ENCODE assay signal across 17 cellular contexts in genomic region chr14:105471823-105472495, GRCh38. TPM values are rescaled to one million over a fixed set of nuclear protein-coding genes. Genes with fewer than 3 reads are reported as not detected.
DNase-seq lines count a peak whose midpoint lies in the region; ATAC-seq and TF ChIP-seq lines count a peak whose summit lies in the region.
"Had no signal": no experiment of that assay in that cellular context is flagged by ENCODE, and none has a peak within 500 bp of the region (broad histone marks: within the 10 kb centered on the region; RNA-seq: fewer than 3 reads in every experiment).

No MANE protein-coding gene starts in this region.

- TF ChIP-seq POLR2A in esophagus squamous epithelium (IDR thresholded peaks at IDR 0.05) (no peak), uterus (IDR thresholded peaks at IDR 0.05) (no peak)

- CTCF ChIA-PET in activated CD4-positive, alpha-beta T cell treated with anti-CD3 and anti-CD28 coated beads, Interleukin-2, amount 10 ng/mL, durations not matched to agents 7 days and 5 days (lab: Charles Lee): interaction anchor here (4.5 to 6.9 kb wide), 2 partner anchors 10 to 19 kb away, joined by 24 to 41 read pairs; partner anchors contain the start of gene TEDC1

- in situ Hi-C loops in HAP-1 (cut with MboI; ENCODE audit: low sequenced_read_pairs): no loop called here

- H3K27me3 Mint-ChIP-seq in activated CD4-positive, alpha-beta T cell treated with anti-CD3 and anti-CD28 coated beads, Interleukin-2, amount 10 ng/mL, durations not matched to agents 7 days and 5 days: peaks cover 12% of the 10 kb centered on the region
- H3K27me3 Mint-ChIP-seq: CD4-positive, alpha-beta T cell; progenitor cell of endocrine pancreas had no signal

- H3K9me3 ChIP-seq in esophagus squamous epithelium (no peaks in the 10 kb centered on the region), mesodermal cell (ENCODE audit: control insufficient read depth, low read length) (no peaks in the 10 kb centered on the region), uterus (no peaks in the 10 kb centered on the region), HAP-1 (no peaks in the 10 kb centered on the region)
- H3K9me3 ChIP-seq: colonic mucosa had no signal

- H3K27ac ChIP-seq in esophagus squamous epithelium (peak overlapping the region in 3 of 4 donors; percentile 19 to 95 (median 90)), mesodermal cell (ENCODE audit: low read depth, low read length, severe bottlenecking) (peak overlapping the region; percentile 72), uterus (peak overlapping the region; percentile 19 to 34)
- H3K27ac ChIP-seq: colonic mucosa had no signal

- no peak for TF ChIP-seq CTCF in esophagus squamous epithelium (IDR thresholded peaks at IDR 0.05)
- no peak for TF ChIP-seq CTCF in uterus (IDR thresholded peaks at IDR 0.05)

- no peak overlapping the region for H3K27ac Mint-ChIP-seq in activated CD4-positive, alpha-beta T cell treated with anti-CD3 and anti-CD28 coated beads, Interleukin-2, amount 10 ng/mL, durations not matched to agents 7 days and 5 days
- H3K27ac Mint-ChIP-seq: CD4-positive, alpha-beta T cell; progenitor cell of endocrine pancreas; stimulated activated naive CD8-positive, alpha-beta T cell treated with anti-CD3 and anti-CD28 coated beads, Interleukin-15, Interleukin-2, amounts not matched to agents 100 ng/mL and 50 ng/mL, for 24 hours had no signal

- WGBS in esophagus squamous epithelium, 2 donors: 14 to 88% methylated on average over 1 to 5 of the region's 8 CpGs
- 87 to 95% methylated on average over 7 to 8 of the region's 8 CpGs for WGBS in mesodermal cell (ENCODE audit: insufficient coverage in 2 of 2), 2 experiments

- H3K36me3 ChIP-seq in esophagus squamous epithelium (peaks cover 0 to 37% (median 0%) of the 10 kb centered on the region in 3 donors), mesodermal cell (ENCODE audit: control insufficient read depth, insufficient read depth, low read length) (peaks cover 32% of the 10 kb centered on the region), uterus (no peaks in the 10 kb centered on the region), HAP-1 (replicated peaks) (peaks cover 31% of the 10 kb centered on the region)
- H3K36me3 ChIP-seq: colonic mucosa had no signal

- H3K9me3 Mint-ChIP-seq in activated CD4-positive, alpha-beta T cell treated with anti-CD3 and anti-CD28 coated beads, Interleukin-2, amount 10 ng/mL, durations not matched to agents 7 days and 5 days: no peaks in the 10 kb centered on the region
- H3K9me3 Mint-ChIP-seq: CD4-positive, alpha-beta T cell; stimulated activated naive CD8-positive, alpha-beta T cell treated with anti-CD3 and anti-CD28 coated beads, Interleukin-15, Interleukin-2, amounts not matched to agents 100 ng/mL and 50 ng/mL, for 24 hours had no signal

- H3K36me3 Mint-ChIP-seq in activated CD4-positive, alpha-beta T cell treated with anti-CD3 and anti-CD28 coated beads, Interleukin-2, amount 10 ng/mL, durations not matched to agents 7 days and 5 days (ENCODE audit: low read depth): no peaks in the 10 kb centered on the region

- H3K4me3 Mint-ChIP-seq in activated CD4-positive, alpha-beta T cell treated with anti-CD3 and anti-CD28 coated beads, Interleukin-2, amount 10 ng/mL, durations not matched to agents 7 days and 5 days: peak overlapping the region; percentile 27
- H3K4me3 Mint-ChIP-seq: CD4-positive, alpha-beta T cell; stimulated activated naive CD8-positive, alpha-beta T cell treated with anti-CD3 and anti-CD28 coated beads, Interleukin-15, Interleukin-2, amounts not matched to agents 100 ng/mL and 50 ng/mL, for 24 hours had no signal

- ATAC-seq in HG03469 (IDR thresholded peaks at IDR 0.05; ENCODE audit: unreplicated experiment): no peak

- H3K4me1 ChIP-seq in esophagus squamous epithelium (peaks cover 64 to 97% (median 77%) of the 10 kb centered on the region in 3 donors), mesodermal cell (ENCODE audit: control insufficient read depth, insufficient read depth, low read length, poor library complexity, severe bottlenecking) (peaks cover 38% of the 10 kb centered on the region), uterus (peaks cover 0 to 41% of the 10 kb centered on the region in 2 donors), HAP-1 (peaks cover 6% of the 10 kb centered on the region; the same call in 1 of the 2 replicates)

- peaks cover 0 to 16% (median 0%) of the 10 kb centered on the region in 4 donors for H3K27me3 ChIP-seq in esophagus squamous epithelium
- H3K27me3 ChIP-seq in uterus: no peaks in the 10 kb centered on the region
- peaks cover 19% of the 10 kb centered on the region for H3K27me3 ChIP-seq in HAP-1 (ENCODE audit: low read depth)

- no peak for DNase-seq in activated CD4-positive, alpha-beta T cell treated with anti-CD3 and anti-CD28 coated beads, Interleukin-2, amount 10 ng/mL, durations not matched to agents 7 days and 5 days
- DNase-seq in activated CD4-positive, alpha-beta T cell treated with anti-CD3 and anti-CD28 coated beads, Interleukin-2, amount 50 U/mL, for 48 hours: no peak
- DNase-seq in esophagus squamous epithelium (lab: John Stamatoyannopoulos, UW): no peak
- no peak for DNase-seq in uterus
- no peak for DNase-seq in HAP-1 (ENCODE audit: low spot score in 2 of 2)
- DNase-seq in activated CD4-positive, alpha-beta T cell treated with anti-CD3 and anti-CD28 coated beads for 48 hours: no peak
- DNase-seq: 8988T; amniotic stem cell; CD4-positive, alpha-beta T cell; colonic mucosa; HCEC 1CT; NCI-H1930; stimulated activated CD4-positive, alpha-beta T cell treated with anti-CD3 and anti-CD28 coated beads, Interleukin-12 subunit alpha, Interleukin-12 subunit beta, amount 100 ng/mL, for 4 hours had no signal

- H3K4me3 ChIP-seq in esophagus squamous epithelium (no peak overlapping the region), mesodermal cell (ENCODE audit: extremely low read depth, insufficient read depth, low read length, poor library complexity, severe bottlenecking) (no peak overlapping the region), uterus (no peak overlapping the region), HAP-1 (no peak overlapping the region)
- H3K4me3 ChIP-seq: colonic mucosa had no signal

- H3K4me1 Mint-ChIP-seq in activated CD4-positive, alpha-beta T cell treated with anti-CD3 and anti-CD28 coated beads, Interleukin-2, amount 10 ng/mL, durations not matched to agents 7 days and 5 days: peaks cover 4% of the 10 kb centered on the region

- intact Hi-C loops in esophagus squamous epithelium (cut with DNase I): no loop called here
- intact Hi-C loops in uterus (cut with DNase I; ENCODE audit: low total_unique reads): no loop called here

- POLR2A ChIA-PET in activated CD4-positive, alpha-beta T cell treated with anti-CD3 and anti-CD28 coated beads, Interleukin-2, amount 10 ng/mL, durations not matched to agents 7 days and 5 days (lab: Charles Lee): no interaction called here

RNA-seq across cellular contexts. Expression of gene CRIP2, which starts 2.7 kb away (rescaled TPM):
- 1 to 10 TPM in 1 of 2 experiments, under 1 TPM in 1; 0.64 to 1.8 TPM for total RNA-seq in activated CD4-positive, alpha-beta T cell treated with anti-CD3 and anti-CD28 coated beads, Interleukin-2, amount 10 ng/mL, durations not matched to agents 7 days and 5 days
- total RNA-seq in esophagus squamous epithelium (100 to 1,000 TPM in 2 of 4 donors, 10 to 100 TPM in 2; 44.2 to 118 (median 80.7) TPM), uterus (100 to 1,000 TPM in 3 of 4 donors, 10 to 100 TPM in 1; 76.1 to 377 (median 163) TPM)
- polyA plus RNA-seq in mesodermal cell (2013, experiment 1 of 2): 108 TPM
- 76.1 TPM for polyA plus RNA-seq in mesodermal cell (2013, experiment 2 of 2)

RNA-seq across cellular contexts. Expression of gene CRIP1, which starts 14.7 kb away (rescaled TPM):
- 100 to 1,000 TPM; 702 to 753 TPM for total RNA-seq in activated CD4-positive, alpha-beta T cell treated with anti-CD3 and anti-CD28 coated beads, Interleukin-2, amount 10 ng/mL, durations not matched to agents 7 days and 5 days
- 10 to 100 TPM in 3 of 4 donors, 1 to 10 TPM in 1; 8.2 to 35.6 (median 24.7) TPM for total RNA-seq in esophagus squamous epithelium
- 50.0 TPM for polyA plus RNA-seq in mesodermal cell (2013, experiment 1 of 2)
- 33.7 TPM for polyA plus RNA-seq in mesodermal cell (2013, experiment 2 of 2)
- 10 to 100 TPM in 3 of 4 donors, under 1 TPM in 1; 0.51 to 64.7 (median 34.4) TPM for total RNA-seq in uterus

RNA-seq across cellular contexts. Expression of gene TEDC1, which starts 19.1 kb away (rescaled TPM):
- 10 to 100 TPM; 40.7 to 53.2 TPM for total RNA-seq in activated CD4-positive, alpha-beta T cell treated with anti-CD3 and anti-CD28 coated beads, Interleukin-2, amount 10 ng/mL, durations not matched to agents 7 days and 5 days
- total RNA-seq in esophagus squamous epithelium: 10 to 100 TPM in 1 of 4 donors, 1 to 10 TPM in 3; 7.1 to 12.8 (median 7.6) TPM
- polyA plus RNA-seq in mesodermal cell (2013, experiment 1 of 2): 11.7 TPM
- polyA plus RNA-seq in mesodermal cell (2013, experiment 2 of 2): 12.2 TPM
- total RNA-seq in uterus: 10 to 100 TPM in 1 of 4 donors, 1 to 10 TPM in 1, under 1 TPM in 1, not detected in 1; 0.51 to 11.0 (median 9.4) TPM

RNA-seq across cellular contexts. Expression of gene MTA1, which starts 52.3 kb away (rescaled TPM):
- total RNA-seq in activated CD4-positive, alpha-beta T cell treated with anti-CD3 and anti-CD28 coated beads, Interleukin-2, amount 10 ng/mL, durations not matched to agents 7 days and 5 days: 100 to 1,000 TPM; 119 to 131 TPM
- total RNA-seq in esophagus squamous epithelium: 10 to 100 TPM; 19.9 to 64.7 (median 39.6) TPM
- polyA plus RNA-seq in mesodermal cell (2013, experiment 1 of 2): 127 TPM
- polyA plus RNA-seq in mesodermal cell (2013, experiment 2 of 2): 124 TPM
- total RNA-seq in uterus: 100 to 1,000 TPM in 2 of 4 donors, 10 to 100 TPM in 2; 62.9 to 218 (median 108) TPM

RNA-seq across cellular contexts. Expression of gene TMEM121, which starts 54.4 kb away (rescaled TPM):
- total RNA-seq in activated CD4-positive, alpha-beta T cell treated with anti-CD3 and anti-CD28 coated beads, Interleukin-2, amount 10 ng/mL, durations not matched to agents 7 days and 5 days: 1 to 10 TPM; 4.6 TPM
- total RNA-seq in esophagus squamous epithelium: 1 to 10 TPM in 3 of 4 donors, under 1 TPM in 1; 0.61 to 2.1 (median 1.6) TPM
- 6.6 TPM for polyA plus RNA-seq in mesodermal cell (2013, experiment 1 of 2)
- polyA plus RNA-seq in mesodermal cell (2013, experiment 2 of 2): 4.8 TPM
- total RNA-seq in uterus: 10 to 100 TPM in 1 of 4 donors, 1 to 10 TPM in 3; 2.0 to 42.1 (median 7.7) TPM

Comparison
In these comparisons a context has a peak if more than half of its experiments do, and no peak if none do; other contexts are left out.
1. H3K27ac ChIP-seq: peak in every context shown above with its lines; median percentile 90 in esophagus squamous epithelium; 72 in mesodermal cell; 26 in uterus.
2. RNA of gene CRIP2, which starts 2.7 kb away (total RNA-seq): 76.1 to 377 TPM in uterus and 44.2 to 118 TPM in esophagus squamous epithelium; 0.64 to 1.8 TPM in activated CD4-positive, alpha-beta T cell treated with anti-CD3 and anti-CD28 coated beads, Interleukin-2, amount 10 ng/mL, durations not matched to agents 7 days and 5 days; every median in the first group is over 10 times any median in the second.
3. RNA of gene CRIP1, which starts 14.7 kb away (total RNA-seq): 702 to 753 TPM in activated CD4-positive, alpha-beta T cell treated with anti-CD3 and anti-CD28 coated beads, Interleukin-2, amount 10 ng/mL, durations not matched to agents 7 days and 5 days; 0.51 to 64.7 TPM in uterus and 8.2 to 35.6 TPM in esophagus squamous epithelium; every median in the first group is over 10 times any median in the second.